14 cellular contexts compared by ENCODE assay signal in genomic region chr18:41486581-41486980, GRCh38.
A peak's percentile ranks its signal among the peaks of the same experiment; 100 is the strongest.
DNase-seq lines count a peak whose midpoint lies in the region; FAIRE-seq and TF ChIP-seq lines count a peak whose summit lies in the region.
"Had no signal": no experiment of that assay in that cellular context is flagged by ENCODE, and none has a peak within 500 bp of the region (broad histone marks: within the 10 kb centered on the region; RNA-seq: fewer than 3 reads in every experiment).

No MANE protein-coding gene starts in this region.

- H4K20me1 ChIP-seq in hepatocyte (ENCODE audit: insufficient read depth, poor library complexity, severe bottlenecking): no peaks in the 10 kb centered on the region

- no peaks in the 10 kb centered on the region for H3K79me2 ChIP-seq in hepatocyte

- TF ChIP-seq CTCF in hepatocyte (IDR thresholded peaks at IDR 0.05; ENCODE audit: poor library complexity) (no peak), nephron progenitor cell (IDR thresholded peaks at IDR 0.05) (no peak), spleen (IDR thresholded peaks at IDR 0.05 in 8 of 11, conservative IDR thresholded peaks at IDR 0.05 in 3 of 11) (no peak)

- DNase-seq in amniotic epithelial cell (ENCODE audit: low read depth) (peak; percentile 7), hepatocyte (ENCODE audit: low spot score) (peak; percentile 5), nephron progenitor cell (no peak), spleen (no peak), NCI-H2081 (lab: John Stamatoyannopoulos, UW) (no peak), urothelium cell line (ENCODE audit: low spot score) (no peak)
- DNase-seq: C1 segment of cervical spinal cord; Caco-2; CD8-positive, alpha-beta T cell; DMS153; DND-41; GM23248; H9 had no signal

- H3K27me3 ChIP-seq in hepatocyte (no peaks in the 10 kb centered on the region), spleen (replicated peaks in 1 of 7) (no peaks in the 10 kb centered on the region)

- peaks cover 2% of the 10 kb centered on the region for H3K27me3 Mint-ChIP-seq in nephron progenitor cell (ENCODE audit: low read depth, poor library complexity)

- peaks cover 17% of the 10 kb centered on the region for H3K4me1 Mint-ChIP-seq in nephron progenitor cell

- no peak for TF ChIP-seq POLR2A in spleen (IDR thresholded peaks at IDR 0.05)

- H3K27ac ChIP-seq in hepatocyte (no peak overlapping the region), spleen (no peak overlapping the region)
- H3K27ac ChIP-seq: GM23248 had no signal

- H2AFZ ChIP-seq in hepatocyte: no peak overlapping the region
- H2AFZ ChIP-seq: GM23248 had no signal

- peaks cover 28% of the 10 kb centered on the region for H3K36me3 Mint-ChIP-seq in nephron progenitor cell (ENCODE audit: low read depth)
- H3K36me3 Mint-ChIP-seq: CD8-positive, alpha-beta T cell had no signal

- no peaks in the 10 kb centered on the region for H3K4me1 ChIP-seq in hepatocyte (ENCODE audit: insufficient read depth)
- H3K4me1 ChIP-seq in spleen: no peaks in the 10 kb centered on the region
- H3K4me1 ChIP-seq: Caco-2 had no signal

- no peaks in the 10 kb centered on the region for H3K9me2 ChIP-seq in hepatocyte (replicated peaks; ENCODE audit: insufficient read depth)

- H3K4me2 ChIP-seq in hepatocyte: no peak overlapping the region

- no peak overlapping the region for H3K4me3 Mint-ChIP-seq in nephron progenitor cell
- H3K4me3 Mint-ChIP-seq: CD8-positive, alpha-beta T cell; H9 had no signal

- 52% methylated on average over 1 of the region's 1 CpG for WGBS in hepatocyte (ENCODE audit: low lambda C conversion rate, missing lambda C conversion rate)
- WGBS in spleen, 5 donors: 30 to 47% (median 41%) methylated on average over 1 of the region's 1 CpG

- H3K9me3 ChIP-seq in hepatocyte (ENCODE audit: low read depth) (no peaks in the 10 kb centered on the region), spleen (peaks cover 0 to 14% (median 0%) of the 10 kb centered on the region in 8 donors)
- H3K9me3 ChIP-seq: Caco-2 had no signal

- peak overlapping the region; percentile 20 for H3K27ac Mint-ChIP-seq in nephron progenitor cell
- H3K27ac Mint-ChIP-seq: CD8-positive, alpha-beta T cell had no signal

- no peak for FAIRE-seq in urothelium cell line (lab: Jason Lieb, UNC)
- FAIRE-seq: GM12892 had no signal

- H3K9me3 Mint-ChIP-seq in nephron progenitor cell: no peaks in the 10 kb centered on the region
- H3K9me3 Mint-ChIP-seq: H9 had no signal

- H3K36me3 ChIP-seq in hepatocyte (replicated peaks; ENCODE audit: insufficient read depth, low read depth): no peaks in the 10 kb centered on the region
- no peaks in the 10 kb centered on the region for H3K36me3 ChIP-seq in spleen

- H3K4me3 ChIP-seq in hepatocyte (no peak overlapping the region), spleen (no peak overlapping the region)
- H3K4me3 ChIP-seq: GM23248 had no signal

- intact Hi-C loops in spleen (cut with DNase I; ENCODE audit: low total_unique reads): no loop called here

Comparison
In these comparisons a context has a peak if more than half of its experiments do, and no peak if none do; other contexts are left out.
1. DNase-seq: peak in amniotic epithelial cell (single experiment) and hepatocyte (single experiment); none in nephron progenitor cell (single experiment), spleen (single experiment), NCI-H2081 (0 of 2) and urothelium cell line (single experiment).